ENCODE assay signal across 14 cellular contexts in the genomic region with DNA sequence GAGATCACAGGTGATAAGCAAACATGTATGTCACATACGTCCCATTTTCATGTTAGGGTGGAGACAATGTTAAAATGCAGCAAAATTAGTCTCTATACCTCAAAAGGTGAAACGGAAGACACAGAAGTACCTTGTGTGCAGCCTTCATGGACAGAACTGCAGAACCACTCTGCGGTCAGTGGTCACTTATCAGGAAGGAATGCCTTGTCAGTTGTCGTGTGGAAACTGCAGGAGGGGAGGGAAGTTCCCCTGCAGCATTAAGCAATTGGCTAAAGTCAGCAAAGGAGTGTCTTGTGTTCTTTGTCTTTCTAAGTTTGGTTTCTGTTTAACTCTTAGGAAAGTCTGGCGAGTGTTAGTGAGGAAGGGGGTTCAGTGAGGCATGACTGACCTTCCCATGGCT. TPM values are rescaled to one million over a fixed set of nuclear protein-coding genes. Genes with fewer than 3 reads are reported as not detected.
DNase-seq lines count a peak whose midpoint lies in the region; ATAC-seq and TF ChIP-seq lines count a peak whose summit lies in the region.
"Had no signal": no experiment of that assay in that cellular context is flagged by ENCODE, and none has a peak within 500 bp of the region (broad histone marks: within the 10 kb centered on the region; RNA-seq: fewer than 3 reads in every experiment).

No MANE protein-coding gene starts in this region.

- TF ChIP-seq CTCF in spleen (IDR thresholded peaks at IDR 0.05 in 8 of 11, conservative IDR thresholded peaks at IDR 0.05 in 3 of 11) (no peak), gastrocnemius medialis (IDR thresholded peaks at IDR 0.05 in 4 of 5, conservative IDR thresholded peaks at IDR 0.05 in 1 of 5) (no peak)

- no peak overlapping the region for H3K27ac ChIP-seq in right cardiac atrium (ENCODE audit: low read length)
- H3K27ac ChIP-seq in spleen, result peak overlapping the region in 5 of 8 donors; percentile 19 to 71 (median 70)
- H3K27ac ChIP-seq in gastrocnemius medialis, result no peak overlapping the region
- H3K27ac ChIP-seq: foreskin keratinocyte had no signal

- H3K36me3 ChIP-seq in spleen (peaks cover 0 to 46% (median 4%) of the 10 kb centered on the region in 6 donors), gastrocnemius medialis (peaks cover 0 to 7% of the 10 kb centered on the region in 2 donors)

- peak; percentile 59 for ATAC-seq in GM21529 (IDR thresholded peaks at IDR 0.05; ENCODE audit: unreplicated experiment)
- peak; percentile 71 to 75 for ATAC-seq in right cardiac atrium
- ATAC-seq in GM21515 (IDR thresholded peaks at IDR 0.05; ENCODE audit: unreplicated experiment), result no peak
- no peak for ATAC-seq in gastrocnemius medialis
- ATAC-seq in HG02571 (IDR thresholded peaks at IDR 0.05; ENCODE audit: unreplicated experiment), result no peak
- ATAC-seq: foreskin keratinocyte had no signal

- H3K9me3 ChIP-seq in right cardiac atrium (ENCODE audit: control insufficient read depth, low read length) (no peaks in the 10 kb centered on the region), spleen (no peaks in the 10 kb centered on the region), gastrocnemius medialis (no peaks in the 10 kb centered on the region)

- in situ Hi-C loops in gastrocnemius medialis (cut with MboI; ENCODE audit: low sequenced_read_pairs in 4 of 4), result no loop called here

- H3K4me3 ChIP-seq in right cardiac atrium (ENCODE audit: low read length) (no peak overlapping the region), spleen (no peak overlapping the region), gastrocnemius medialis (no peak overlapping the region)

- H3K27me3 ChIP-seq in right cardiac atrium (ENCODE audit: control insufficient read depth, insufficient read depth) (no peaks in the 10 kb centered on the region), spleen (replicated peaks in 1 of 7) (no peaks in the 10 kb centered on the region), gastrocnemius medialis (no peaks in the 10 kb centered on the region)
- H3K27me3 ChIP-seq: foreskin keratinocyte had no signal

- 69% methylated on average over 5 of the region's 5 CpGs for WGBS in right cardiac atrium
- 44 to 63% (median 58%) methylated on average over 5 of the region's 5 CpGs for WGBS in spleen, 5 donors

- peaks cover 2% of the 10 kb centered on the region for H3K4me1 ChIP-seq in right cardiac atrium (ENCODE audit: control insufficient read depth, insufficient read depth, low read length)
- H3K4me1 ChIP-seq in spleen, result peaks cover 0 to 37% (median 16%) of the 10 kb centered on the region in 6 donors
- peaks cover 0 to 13% of the 10 kb centered on the region in 2 donors for H3K4me1 ChIP-seq in gastrocnemius medialis
- H3K4me1 ChIP-seq: foreskin keratinocyte had no signal

- TF ChIP-seq POLR2A in spleen (IDR thresholded peaks at IDR 0.05), result no peak
- TF ChIP-seq POLR2A in gastrocnemius medialis (IDR thresholded peaks at IDR 0.05), result no peak

- DNase-seq in NOMO-1 treated with DMSO at 0.1 percent for 48 hours (lab: John Stamatoyannopoulos, UW; ENCODE audit: unreplicated experiment) (peak; percentile 88), right cardiac atrium (no peak), spleen (no peak), gastrocnemius medialis (no peak), foreskin melanocyte (no peak)
- DNase-seq: activated CD4-positive, alpha-beta T cell treated with anti-CD3 and anti-CD28 coated beads, Interleukin-2, amount 50 U/mL, for 4 hours; activated naive CD4-positive, alpha-beta T cell treated with anti-CD3 and anti-CD28 coated beads, Interleukin-2, amount 10 ng/mL, durations not matched to agents 7 days and 5 days; foreskin keratinocyte; mesendoderm; NCI-H510A; SW 1271 had no signal

- intact Hi-C loops in right cardiac atrium (cut with DNase I) (no loop called here), spleen (cut with DNase I; ENCODE audit: low total_unique reads) (no loop called here), gastrocnemius medialis (cut with DNase I; ENCODE audit: low total_unique reads) (no loop called here)

RNA-seq across cellular contexts. Expression of a gene that starts 6.5 kb away (rescaled TPM):
- total RNA-seq in right cardiac atrium, result under 1 TPM; 0.26 to 0.81 (median 0.38) TPM
- 0.38 TPM for polyA plus RNA-seq in right cardiac atrium
- 10 to 100 TPM in 1 of 7 donors, 1 to 10 TPM in 6; 1.7 to 13.0 (median 4.9) TPM for total RNA-seq in spleen
- under 1 TPM; 0.32 to 0.48 (median 0.33) TPM for polyA plus RNA-seq in spleen
- under 1 TPM in 2 of 4 donors, not detected in 2; 0.24 to 0.71 TPM for total RNA-seq in gastrocnemius medialis
- total RNA-seq: foreskin keratinocyte had no signal
- polyA plus RNA-seq: foreskin keratinocyte had no signal

RNA-seq across cellular contexts. Expression of a gene that starts 31.0 kb away (rescaled TPM):
- total RNA-seq in right cardiac atrium, result 10 to 100 TPM; 13.8 to 23.6 (median 15.9) TPM
- polyA plus RNA-seq in right cardiac atrium, result 12.0 TPM
- 100 to 1,000 TPM in 1 of 7 donors, 10 to 100 TPM in 6; 69.7 to 115 (median 72.9) TPM for total RNA-seq in spleen
- polyA plus RNA-seq in spleen, result 10 to 100 TPM; 48.3 to 62.3 (median 49.2) TPM
- 10 to 100 TPM; 10.5 to 15.1 (median 14.6) TPM for total RNA-seq in gastrocnemius medialis

Comparison
In these comparisons a context has a peak if more than half of its experiments do, and no peak if none do; other contexts are left out.
1. ATAC-seq: peak in GM21529 (single experiment) and right cardiac atrium (2 of 2); none in GM21515 (single experiment), gastrocnemius medialis (0 of 2) and HG02571 (single experiment).
2. H3K27ac ChIP-seq: peak in spleen (5 of 8); none in right cardiac atrium (single experiment) and gastrocnemius medialis (0 of 4).